In genomic region chr10:76984559-76985443, GRCh38 we compare ENCODE assay signal across 9 cellular contexts.
DNase-seq lines count a peak whose midpoint lies in the region; ATAC-seq and TF ChIP-seq lines count a peak whose summit lies in the region.
"Had no signal": no experiment of that assay in that cellular context is flagged by ENCODE, and none has a peak within 500 bp of the region (broad histone marks: within the 10 kb centered on the region; RNA-seq: fewer than 3 reads in every experiment).

No MANE protein-coding gene starts in this region.

- H3K27me3 ChIP-seq in breast epithelium, result no peaks in the 10 kb centered on the region
- H3K27me3 ChIP-seq: BLaER1 had no signal

- no peaks in the 10 kb centered on the region for H3K9me3 ChIP-seq in breast epithelium
- H3K9me3 ChIP-seq: BLaER1 had no signal

- no peaks in the 10 kb centered on the region for H3K36me3 ChIP-seq in breast epithelium
- H3K36me3 ChIP-seq: BLaER1 had no signal

- intact Hi-C loops in breast epithelium (cut with DNase I; ENCODE audit: low total_unique reads), result no loop called here

- TF ChIP-seq POLR2A in breast epithelium (IDR thresholded peaks at IDR 0.05), result no peak

- DNase-seq in DMS79 treated with DMSO at 0.1 percent for 48 hours (lab: John Stamatoyannopoulos, UW), result peak; percentile 62
- DNase-seq in DMS79 (lab: John Stamatoyannopoulos, UW), result no peak
- DNase-seq in NCI-H2081 treated with DMSO at 0.1 percent for 48 hours (lab: John Stamatoyannopoulos, UW), result peak; percentile 8
- DNase-seq in breast epithelium (ENCODE audit: low spot score in 2 of 2), result peak; percentile 63 to 74
- peak; percentile 79 for DNase-seq in islet precursor cell
- DNase-seq in stimulated activated CD4-positive, alpha-beta T cell treated with anti-CD3 and anti-CD28 coated beads, Interleukin-1b, Interleukin-23, amount 100 ng/mL, for 1 hour (ENCODE audit: low read depth in 2 of 2), result peak; percentile 5 to 33

- no peaks in the 10 kb centered on the region for H3K4me1 ChIP-seq in breast epithelium
- H3K4me1 ChIP-seq: BLaER1 had no signal

- H3K27ac ChIP-seq in VCaP (peak overlapping the region; percentile 59), breast epithelium (no peak overlapping the region)
- H3K27ac ChIP-seq: BLaER1 had no signal

- TF ChIP-seq CTCF in VCaP (conservative IDR thresholded peaks at IDR 0.05), result peak; percentile 90
- TF ChIP-seq CTCF in breast epithelium (IDR thresholded peaks at IDR 0.05), result peak; percentile 64 to 79 (median 71)

- ATAC-seq in HG03045 (IDR thresholded peaks at IDR 0.05; ENCODE audit: unreplicated experiment), result peak; percentile 81

- no peak overlapping the region for H3K4me3 ChIP-seq in breast epithelium
- H3K4me3 ChIP-seq: BLaER1 had no signal
